Comparison of ENCODE assay signal across 28 cellular contexts in genomic region chr20:46831633-46832011, GRCh38.
"Had no signal": no experiment of that assay in that cellular context is flagged by ENCODE, and none has a peak within 500 bp of the region (broad histone marks: within the 10 kb centered on the region; RNA-seq: fewer than 3 reads in every experiment).

No MANE protein-coding gene starts in this region.

- H3K4me1 Mint-ChIP-seq: mesothelial cell of epicardium; naive B cell; stimulated activated effector memory CD8-positive, alpha-beta T cell treated with anti-CD3 and anti-CD28 coated beads, Interleukin-12 subunit alpha, Interleukin-12 subunit beta, amount 100 ng/mL, for 72 hours had no signal

- H3K9ac ChIP-seq: neural progenitor cell had no signal

- H3K4me1 ChIP-seq: esophagus squamous epithelium, heart right ventricle, left lung, neural progenitor cell, prostate gland, right atrium auricular region, stomach, thyroid gland had no signal

- H3K36me3 Mint-ChIP-seq: mesothelial cell of epicardium; neural progenitor cell; stimulated activated effector memory CD8-positive, alpha-beta T cell treated with anti-CD3 and anti-CD28 coated beads, Interleukin-12 subunit alpha, Interleukin-12 subunit beta, amount 100 ng/mL, for 72 hours had no signal

- FAIRE-seq: endometrium, islet of Langerhans had no signal

- H3K27ac ChIP-seq: esophagus squamous epithelium, heart right ventricle, left lung, neural progenitor cell, prostate gland, right atrium auricular region, stomach, thyroid gland had no signal

- H3K27ac Mint-ChIP-seq: effector memory CD8-positive, alpha-beta T cell; mesothelial cell of epicardium; naive B cell; neural progenitor cell; stimulated activated effector memory CD8-positive, alpha-beta T cell treated with anti-CD3 and anti-CD28 coated beads, Interleukin-12 subunit alpha, Interleukin-12 subunit beta, amount 100 ng/mL, for 72 hours had no signal

- DNase-seq: dermis blood vessel endothelial cell; effector memory CD8-positive, alpha-beta T cell; erythroblast; esophagus squamous epithelium; foreskin melanocyte; glutamatergic neuron; heart right ventricle; hippocampal formation; left cardiac atrium; left lung; mesenchymal stem cell; mucosa of descending colon; naive B cell; stimulated activated CD4-positive, alpha-beta T cell treated with anti-CD3 and anti-CD28 coated beads, Interleukin-12 subunit alpha, Interleukin-12 subunit beta, amount 100 ng/mL, for 4 hours; stimulated activated CD4-positive, alpha-beta T cell treated with anti-CD3 and anti-CD28 coated beads, Interleukin-1b, Interleukin-23, amount 100 ng/mL, for 48 hours; stimulated activated CD4-positive, alpha-beta T cell treated with anti-CD3 and anti-CD28 coated beads, Interleukin-4, amount 100 ng/mL, for 1 hour; stimulated activated naive CD4-positive, alpha-beta T cell treated with Interleukin-2 at 50 U/mL for 16 hours; stomach; thyroid gland had no signal

- H3K9me3 Mint-ChIP-seq: effector memory CD8-positive, alpha-beta T cell; mesothelial cell of epicardium; nephron; neural progenitor cell; stimulated activated effector memory CD8-positive, alpha-beta T cell treated with anti-CD3 and anti-CD28 coated beads, Interleukin-12 subunit alpha, Interleukin-12 subunit beta, amount 100 ng/mL, for 72 hours had no signal

- H3K27me3 ChIP-seq: neural progenitor cell, right atrium auricular region, thyroid gland had no signal

- H3K4me3 Mint-ChIP-seq: effector memory CD8-positive, alpha-beta T cell; mesothelial cell of epicardium; naive B cell; nephron; neural progenitor cell; stimulated activated effector memory CD8-positive, alpha-beta T cell treated with anti-CD3 and anti-CD28 coated beads, Interleukin-12 subunit alpha, Interleukin-12 subunit beta, amount 100 ng/mL, for 72 hours had no signal

- H3K9me3 ChIP-seq: esophagus squamous epithelium, left lung, mucosa of descending colon, prostate gland, right atrium auricular region, stomach, thyroid gland had no signal

- H3K4me2 ChIP-seq: neural progenitor cell, smooth muscle cell had no signal

- ATAC-seq: effector memory CD8-positive, alpha-beta T cell; heart right ventricle; left cardiac atrium; left lung; stimulated activated effector memory CD8-positive, alpha-beta T cell treated with anti-CD3 and anti-CD28 coated beads, Interleukin-12 subunit alpha, Interleukin-12 subunit beta, amount 100 ng/mL, for 72 hours had no signal

- H3K4me3 ChIP-seq: esophagus squamous epithelium, heart right ventricle, left lung, mucosa of descending colon, neural progenitor cell, prostate gland, right atrium auricular region, smooth muscle cell, stomach, thyroid gland had no signal

- H2AFZ ChIP-seq: neural progenitor cell had no signal

- H3K36me3 ChIP-seq: esophagus squamous epithelium, heart right ventricle, left lung, neural progenitor cell, prostate gland, right atrium auricular region, stomach, thyroid gland had no signal
